ENCODE assay signal across 3 cellular contexts in the genomic region with DNA sequence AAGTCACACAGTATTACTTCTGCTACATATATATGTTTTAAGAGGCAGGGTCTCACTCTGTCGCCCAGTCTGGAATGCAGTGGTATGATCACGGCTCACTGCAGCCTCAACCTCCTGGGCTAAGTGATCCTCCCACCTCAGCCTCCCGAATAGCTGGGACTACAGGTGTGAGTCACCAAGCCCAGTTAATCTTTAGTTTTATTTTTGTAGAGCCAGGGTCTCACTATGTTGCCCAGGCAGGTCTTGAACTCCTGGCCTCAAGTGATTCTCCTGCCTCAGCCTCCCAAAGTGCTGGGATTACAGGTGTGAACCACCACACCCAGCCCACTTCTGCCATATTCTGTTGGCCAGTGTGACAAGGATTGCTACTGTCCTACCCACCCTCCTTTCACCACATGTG. TPM values are rescaled to one million over a fixed set of nuclear protein-coding genes. Genes with fewer than 3 reads are reported as not detected.
"Had no signal": no experiment of that assay in that cellular context is flagged by ENCODE, and none has a peak within 500 bp of the region (broad histone marks: within the 10 kb centered on the region; RNA-seq: fewer than 3 reads in every experiment).

No MANE protein-coding gene starts in this region.

RNA-seq across cellular contexts. Expression of gene CIITA, which starts 48.3 kb away (rescaled TPM):
- total RNA-seq: HT-29, IMR-90, NCI-H460 had no signal
